In genomic region chr7:131109011-131109756, GRCh38 we compare ENCODE assay signal across 8 cellular contexts.
DNase-seq lines count a peak whose midpoint lies in the region; ATAC-seq, FAIRE-seq and TF ChIP-seq lines count a peak whose summit lies in the region.

No MANE protein-coding gene starts in this region.

- TF ChIP-seq POLR2A in ovary (IDR thresholded peaks at IDR 0.05) (no peak), H54 (IDR thresholded peaks at IDR 0.05; ENCODE audit: low read depth, low read length) (no peak)

- ATAC-seq in HG02884 (IDR thresholded peaks at IDR 0.05; ENCODE audit: unreplicated experiment): no peak

- H3K9me3 ChIP-seq in ovary: no peaks in the 10 kb centered on the region

- H3K4me3 ChIP-seq in ovary: peak overlapping the region; percentile 88

- no peak for TF ChIP-seq EP300 in ovary (IDR thresholded peaks at IDR 0.05)

- intact Hi-C loops in ovary (cut with DNase I): loop anchor here in 3 of 4 donors (5.0 to 10.0 kb wide), 5 partner anchors 118 to 316 kb away; partner anchors contain the start of gene MKLN1 (in 2 of the 3)

- TF ChIP-seq CTCF in ovary (IDR thresholded peaks at IDR 0.05): no peak

- H3K36me3 ChIP-seq in ovary: no peaks in the 10 kb centered on the region

- peaks cover 8% of the 10 kb centered on the region for H3K4me1 ChIP-seq in ovary (ENCODE audit: insufficient read depth)

- no peaks in the 10 kb centered on the region for H3K27me3 ChIP-seq in ovary

- peak overlapping the region; percentile 83 for H3K27ac ChIP-seq in epithelial cell of prostate
- H3K27ac ChIP-seq in ovary: peak overlapping the region; percentile 78 to 97

- FAIRE-seq in H54 (lab: Jason Lieb, UNC): no peak

- 56 to 62% (median 60%) methylated on average over 6 of the region's 6 CpGs for WGBS in ovary, 3 donors

- peak; percentile 26 for DNase-seq in GM04504 (ENCODE audit: low read depth)
- DNase-seq in RPMI8226: peak; percentile 15
- no peak for DNase-seq in epithelial cell of prostate (ENCODE audit: low read depth, low spot score)
- DNase-seq in ovary: peak in 1 of 5 donors; percentile 37
- DNase-seq in NCI-H748 treated with DMSO at 0.1 percent for 48 hours (lab: John Stamatoyannopoulos, UW): no peak
- DNase-seq in H54 (ENCODE audit: insufficient read length, low spot score): no peak
- DNase-seq in NCI-H2196 (lab: John Stamatoyannopoulos, UW; ENCODE audit: unreplicated experiment): no peak

Comparison
In these comparisons a context has a peak if more than half of its experiments do, and no peak if none do; other contexts are left out.
1. DNase-seq: peak in GM04504 (single experiment) and RPMI8226 (single experiment); none in epithelial cell of prostate (single experiment), NCI-H748 treated with DMSO at 0.1 percent for 48 hours (single experiment), H54 (single experiment) and NCI-H2196 (single experiment).